Comparison of ENCODE assay signal across 8 cellular contexts in the genomic region with DNA sequence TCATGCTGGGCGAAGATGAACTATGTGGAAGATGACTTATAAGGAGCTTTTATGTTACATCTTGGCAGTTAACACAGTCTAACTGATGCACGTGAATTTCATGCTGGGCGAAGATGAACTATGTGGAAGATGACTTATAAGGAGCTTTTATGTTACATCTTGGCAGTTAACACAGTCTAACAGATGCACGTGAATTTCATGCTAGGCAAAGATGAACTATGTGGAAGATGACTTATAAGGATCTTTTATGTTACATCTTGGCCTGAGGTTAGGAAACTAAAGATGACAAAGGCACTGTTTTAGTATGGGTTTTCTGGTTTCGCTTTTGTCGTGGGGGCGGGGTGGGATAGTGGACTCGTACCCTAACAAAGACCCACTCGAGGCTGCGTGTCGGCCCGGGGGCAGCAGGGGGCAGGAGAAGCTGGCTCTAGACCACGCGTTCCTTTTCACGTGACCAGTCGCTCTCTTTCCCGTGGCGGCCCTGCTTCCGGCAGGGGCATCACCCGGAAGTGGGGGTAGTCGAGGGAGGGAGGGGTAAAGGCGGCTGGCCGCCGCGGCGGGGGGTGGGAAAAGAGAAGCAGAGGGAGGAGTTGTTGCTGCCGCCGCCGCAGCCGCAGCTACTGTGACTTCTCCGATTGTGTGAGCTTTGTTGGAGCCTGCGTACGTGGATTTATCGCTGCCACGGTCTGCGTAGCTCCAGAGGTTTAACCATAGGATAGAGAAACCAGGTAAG. TPM values are rescaled to one million over a fixed set of nuclear protein-coding genes. Genes with fewer than 3 reads are reported as not detected.
DNase-seq lines count a peak whose midpoint lies in the region; ATAC-seq, FAIRE-seq and TF ChIP-seq lines count a peak whose summit lies in the region.

A gene (plus strand): TSS at position 586 of the 733 bp plus-strand sequence. CDS start 60,949 bp downstream, outside the sequence.

- no peaks in the 10 kb centered on the region for H4K20me1 ChIP-seq in SK-N-SH (ENCODE audit: insufficient read depth)

- H3K27me3 ChIP-seq in SK-N-SH (ENCODE audit: insufficient read depth) (no peaks in the 10 kb centered on the region), pancreas (no peaks in the 10 kb centered on the region), tibial artery (no peaks in the 10 kb centered on the region)

- peak within 1 kb of the TSS; percentile 92 for H2AFZ ChIP-seq in SK-N-SH (ENCODE audit: low read depth)

- peak within 1 kb of the TSS; percentile 96 to 97 for H3K27ac Mint-ChIP-seq in activated naive CD4-positive, alpha-beta T cell treated with anti-CD3 and anti-CD28 coated beads, Interleukin-2, amount 50 U/mL, for 72 hours

- peak; percentile 79 for DNase-seq in GM12864 (ENCODE audit: low read depth)
- peak; percentile 76 for DNase-seq in NCI-H1048 (lab: John Stamatoyannopoulos, UW)
- DNase-seq in SK-N-SH: peak; percentile 92
- DNase-seq in activated naive CD4-positive, alpha-beta T cell treated with anti-CD3 and anti-CD28 coated beads, Interleukin-2, amount 50 U/mL, for 72 hours (ENCODE audit: low spot score in 2 of 2): peak; percentile 79 to 86
- DNase-seq in Right ventricle myocardium superior: peak; percentile 91
- DNase-seq in pancreas: peak; percentile 87 to 93 (median 90)
- peak; percentile 84 to 92 for DNase-seq in tibial artery

- peak; percentile 72 for TF ChIP-seq RAD21 in SK-N-SH (IDR thresholded peaks at IDR 0.05; ENCODE audit: low read length)

- H3K4me3 ChIP-seq in GM12864 (ENCODE audit: low read depth, low read length) (peak within 1 kb of the TSS; percentile 55), SK-N-SH (ENCODE audit: low read depth in 2 of 2, low read length in 1 of 2) (peak within 1 kb of the TSS; percentile 77 to 80), pancreas (peak within 1 kb of the TSS in 3 of 4 donors; percentile 24 to 46 (median 38)), tibial artery (peak within 1 kb of the TSS; percentile 57 to 66)

- CTCF ChIA-PET in SK-N-SH (lab: Yijun Ruan, JAX): interaction anchor here (0.6 to 2.8 kb wide), 11 partner anchors 10 to 195 kb away, joined by 3 to 18 read pairs (median 5); a partner anchor contains a TSS

- H3F3A ChIP-seq in SK-N-SH (replicated peaks; ENCODE audit: insufficient read depth): peaks cover 16% of the 10 kb centered on the region

- no peaks in the 10 kb centered on the region for H3K9me2 ChIP-seq in SK-N-SH

- H3K27ac ChIP-seq in SK-N-SH (ENCODE audit: low read depth in 2 of 2, low read length in 1 of 2) (peak within 1 kb of the TSS; percentile 69 to 80), pancreas (peak within 1 kb of the TSS; percentile 0 to 84 (median 62)), tibial artery (peak within 1 kb of the TSS; percentile 79 to 85)

- H3K4me1 ChIP-seq in SK-N-SH (ENCODE audit: control insufficient read depth in 1 of 2, insufficient read depth in 2 of 2, low read depth in 1 of 2, low read length in 1 of 2) (peaks cover 0 to 3% of the 10 kb centered on the region in 2 experiments; a peak in 2 of 4 replicates), pancreas (peaks cover 0 to 3% (median 0%) of the 10 kb centered on the region in 3 donors), tibial artery (peaks cover 0 to 10% (median 0%) of the 10 kb centered on the region in 4 donors)

- WGBS in SK-N-SH (ENCODE audit: low lambda C conversion rate): 9% methylated on average over 26 of the region's 36 CpGs
- WGBS in pancreas, 2 donors: 2 to 28% methylated on average over 35 to 36 of the region's 36 CpGs

- peak within 1 kb of the TSS; percentile 89 for H3K4me2 ChIP-seq in SK-N-SH

- ATAC-seq in HG02610 (IDR thresholded peaks at IDR 0.05; ENCODE audit: unreplicated experiment) (peak; percentile 98), Right ventricle myocardium superior (ENCODE audit: poor library complexity) (peak; percentile 96), pancreas (peak; percentile 97 to 98 (median 98))
- peak; percentile 94 to 95 for ATAC-seq in activated naive CD4-positive, alpha-beta T cell treated with anti-CD3 and anti-CD28 coated beads, Interleukin-2, amount 50 U/mL, for 72 hours

- peak; percentile 11 to 36; a peak in 1 of 4 replicates for TF ChIP-seq EP300 in SK-N-SH (IDR thresholded peaks at IDR 0.05; ENCODE audit: borderline replicate concordance in 1 of 2, low read depth in 1 of 2, low read length in 1 of 2)

- H3K36me3 ChIP-seq in SK-N-SH (replicated peaks in 1 of 2; ENCODE audit: control insufficient read depth in 1 of 2, insufficient read depth in 2 of 2, low read length in 1 of 2) (peaks cover 0 to 3% of the 10 kb centered on the region in 2 experiments), pancreas (no peaks in the 10 kb centered on the region), tibial artery (no peaks in the 10 kb centered on the region)

- peak within 1 kb of the TSS; percentile 68 for H3K9ac ChIP-seq in SK-N-SH

- FAIRE-seq in pancreas (lab: Jason Lieb, UNC): no peak

- H3K79me2 ChIP-seq in SK-N-SH (ENCODE audit: insufficient read depth): no peaks in the 10 kb centered on the region

- H3K36me3 Mint-ChIP-seq in activated naive CD4-positive, alpha-beta T cell treated with anti-CD3 and anti-CD28 coated beads, Interleukin-2, amount 50 U/mL, for 72 hours: peaks cover 0 to 6% of the 10 kb centered on the region in 2 donors

- H3K9me3 Mint-ChIP-seq in activated naive CD4-positive, alpha-beta T cell treated with anti-CD3 and anti-CD28 coated beads, Interleukin-2, amount 50 U/mL, for 72 hours: no peaks in the 10 kb centered on the region

- peak; percentile 66 for TF ChIP-seq CTCF in GM12864 (IDR thresholded peaks at IDR 0.05; ENCODE audit: low read depth, low read length, missing control alignments)
- TF ChIP-seq CTCF in SK-N-SH (IDR thresholded peaks at IDR 0.05): peak; percentile 67
- TF ChIP-seq CTCF in pancreas (IDR thresholded peaks at IDR 0.05): peak in 3 of 4 donors; percentile 21 to 30 (median 30)
- TF ChIP-seq CTCF in tibial artery (IDR thresholded peaks at IDR 0.05): peak; percentile 39 to 49

- H3K9me3 ChIP-seq in SK-N-SH: no peaks in the 10 kb centered on the region
- H3K9me3 ChIP-seq in pancreas: no peaks in the 10 kb centered on the region
- no peaks in the 10 kb centered on the region for H3K9me3 ChIP-seq in tibial artery

- POLR2A ChIA-PET in SK-N-SH (lab: Yijun Ruan, JAX): interaction anchor here (1.4 kb wide), 1 partner anchor 11 kb away, joined by 8 read pairs; a partner anchor contains a TSS

- intact Hi-C loops in Right ventricle myocardium superior (cut with DNase I): no loop called here
- intact Hi-C loops in pancreas (cut with DNase I): loop anchor here in 1 of 3 donors (10.0 kb wide), 1 partner anchor 105 kb away; no protein-coding TSS in a partner anchor
- intact Hi-C loops in tibial artery (cut with DNase I; ENCODE audit: low total_unique reads): no loop called here

TF ChIP-seq in SK-N-SH, 30 proteins besides CTCF, POLR2A, EP300 and RAD21 (continues in another document):
- TF ChIP-seq, protein P1, sequence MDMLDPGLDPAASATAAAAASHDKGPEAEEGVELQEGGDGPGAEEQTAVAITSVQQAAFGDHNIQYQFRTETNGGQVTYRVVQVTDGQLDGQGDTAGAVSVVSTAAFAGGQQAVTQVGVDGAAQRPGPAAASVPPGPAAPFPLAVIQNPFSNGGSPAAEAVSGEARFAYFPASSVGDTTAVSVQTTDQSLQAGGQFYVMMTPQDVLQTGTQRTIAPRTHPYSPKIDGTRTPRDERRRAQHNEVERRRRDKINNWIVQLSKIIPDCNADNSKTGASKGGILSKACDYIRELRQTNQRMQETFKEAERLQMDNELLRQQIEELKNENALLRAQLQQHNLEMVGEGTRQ (IDR thresholded peaks at IDR 0.05; ENCODE audit: borderline replicate concordance, low read depth, low read length): peak; percentile 57
- TF ChIP-seq RFX5 (IDR thresholded peaks at IDR 0.05; ENCODE audit: low read length) (no peak), YY1 (IDR thresholded peaks at IDR 0.05; ENCODE audit: low read depth) (no peak), EZH2phosphoT487 (IDR thresholded peaks at IDR 0.05; ENCODE audit: borderline replicate concordance, low read depth) (no peak), TCF12 (IDR thresholded peaks at IDR 0.05) (0 out of 2 replicates have a peak, but pooled peaks have one; percentile 29), TEAD4 (IDR thresholded peaks at IDR 0.05; ENCODE audit: borderline replicate concordance, insufficient read depth) (no peak), RCOR1 (IDR thresholded peaks at IDR 0.05; ENCODE audit: low read length) (no peak), ELF1 (IDR thresholded peaks at IDR 0.05) (peak; percentile 94), MXI1 (IDR thresholded peaks at IDR 0.05; ENCODE audit: low read depth, low read length) (peak; percentile 39; the same call in 1 of the 2 replicates), GATA2 (CRISPR knock-in tag; IDR thresholded peaks at IDR 0.05) (no peak), GABPA (IDR thresholded peaks at IDR 0.05; ENCODE audit: low read depth) (peak; percentile 79)
- TF ChIP-seq, protein P2, sequence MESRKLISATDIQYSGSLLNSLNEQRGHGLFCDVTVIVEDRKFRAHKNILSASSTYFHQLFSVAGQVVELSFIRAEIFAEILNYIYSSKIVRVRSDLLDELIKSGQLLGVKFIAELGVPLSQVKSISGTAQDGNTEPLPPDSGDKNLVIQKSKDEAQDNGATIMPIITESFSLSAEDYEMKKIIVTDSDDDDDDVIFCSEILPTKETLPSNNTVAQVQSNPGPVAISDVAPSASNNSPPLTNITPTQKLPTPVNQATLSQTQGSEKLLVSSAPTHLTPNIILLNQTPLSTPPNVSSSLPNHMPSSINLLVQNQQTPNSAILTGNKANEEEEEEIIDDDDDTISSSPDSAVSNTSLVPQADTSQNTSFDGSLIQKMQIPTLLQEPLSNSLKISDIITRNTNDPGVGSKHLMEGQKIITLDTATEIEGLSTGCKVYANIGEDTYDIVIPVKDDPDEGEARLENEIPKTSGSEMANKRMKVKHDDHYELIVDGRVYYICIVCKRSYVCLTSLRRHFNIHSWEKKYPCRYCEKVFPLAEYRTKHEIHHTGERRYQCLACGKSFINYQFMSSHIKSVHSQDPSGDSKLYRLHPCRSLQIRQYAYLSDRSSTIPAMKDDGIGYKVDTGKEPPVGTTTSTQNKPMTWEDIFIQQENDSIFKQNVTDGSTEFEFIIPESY (IDR thresholded peaks at IDR 0.05; ENCODE audit: borderline replicate concordance, low read depth): 0 out of 2 replicates have a peak, but pooled peaks have one; percentile 14
- TF ChIP-seq, protein P3, sequence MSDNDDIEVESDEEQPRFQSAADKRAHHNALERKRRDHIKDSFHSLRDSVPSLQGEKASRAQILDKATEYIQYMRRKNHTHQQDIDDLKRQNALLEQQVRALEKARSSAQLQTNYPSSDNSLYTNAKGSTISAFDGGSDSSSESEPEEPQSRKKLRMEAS (IDR thresholded peaks at IDR 0.05; ENCODE audit: low read depth): peak; percentile 92; the same call in 1 of the 2 replicates

RNA-seq across cellular contexts. Expression of the gene that starts here (rescaled TPM):
- polyA plus RNA-seq in SK-N-SH (2012; rRNA removed) (1.7 and 2.5 TPM in 2 replicates), pancreas (1 to 10 TPM; 1.3 to 1.8 TPM)
- polyA plus RNA-seq in SK-N-SH (2012; cell fraction: cytosol; rRNA removed): 3.2 and 3.5 TPM in 2 replicates
- polyA plus RNA-seq in SK-N-SH (2012; cell fraction: nucleus; rRNA removed): 1.2 and 2.5 TPM in 2 replicates
- 10 to 100 TPM in 1 of 2 donors, 1 to 10 TPM in 1; 8.1 to 14.7 TPM for total RNA-seq in activated naive CD4-positive, alpha-beta T cell treated with anti-CD3 and anti-CD28 coated beads, Interleukin-2, amount 50 U/mL, for 72 hours
- total RNA-seq in Right ventricle myocardium superior (4.5 TPM), pancreas (1 to 10 TPM; 3.9 to 7.8 (median 4.7) TPM)

Comparison
In these comparisons a context has a peak if more than half of its experiments do, and no peak if none do; other contexts are left out.
1. Peak in every context shown above with its lines: DNase-seq, ATAC-seq, H3K4me3 ChIP-seq and H3K27ac ChIP-seq.